18 cellular contexts compared by ENCODE assay signal in genomic region chr14:100638211-100638855, GRCh38. TPM values are rescaled to one million over a fixed set of nuclear protein-coding genes. Genes with fewer than 3 reads are reported as not detected.
DNase-seq lines count a peak whose midpoint lies in the region; ATAC-seq, FAIRE-seq and TF ChIP-seq lines count a peak whose summit lies in the region.
"Had no signal": no experiment of that assay in that cellular context is flagged by ENCODE, and none has a peak within 500 bp of the region (broad histone marks: within the 10 kb centered on the region; RNA-seq: fewer than 3 reads in every experiment).

No MANE protein-coding gene starts in this region.

- TF ChIP-seq CTCF in HEK293 (tag by site-specific recombination; IDR thresholded peaks at IDR 0.05) (no peak), kidney (IDR thresholded peaks at IDR 0.05; ENCODE audit: borderline replicate concordance, extremely low read depth, insufficient read depth) (no peak), HFFc6 (IDR thresholded peaks at IDR 0.05) (no peak)

- no peak for DNase-seq in activated naive CD8-positive, alpha-beta T cell treated with anti-CD3 and anti-CD28 coated beads, Interleukin-2, amount 10 ng/mL, durations not matched to agents 7 days and 5 days
- no peak for DNase-seq in activated naive CD8-positive, alpha-beta T cell treated with anti-CD3 and anti-CD28 coated beads, Interleukin-2, amount 50 U/mL, for 24 hours
- no peak for DNase-seq in naive thymus-derived CD8-positive, alpha-beta T cell
- DNase-seq in kidney (no peak), HFFc6 (no peak), RCC 7860 (ENCODE audit: low spot score) (no peak)
- DNase-seq: Calu3, DMS153, GDM1, GOT3, Karpas-422, NCI-H446 treated with DMSO at 0.1 percent for 48 hours, NCI-H526 treated with DMSO at 0.1 percent for 48 hours, Right ventricle myocardium superior had no signal

- H3K27ac Mint-ChIP-seq in activated naive CD8-positive, alpha-beta T cell treated with anti-CD3 and anti-CD28 coated beads, Interleukin-2, amount 10 ng/mL, durations not matched to agents 7 days and 5 days: peak overlapping the region; percentile 45
- no peak overlapping the region for H3K27ac Mint-ChIP-seq in activated naive CD8-positive, alpha-beta T cell treated with anti-CD3 and anti-CD28 coated beads, Interleukin-2, amount 50 U/mL, for 24 hours
- H3K27ac Mint-ChIP-seq in naive thymus-derived CD8-positive, alpha-beta T cell: peak overlapping the region in 7 of 10 donors; percentile 1 to 97 (median 92)
- no peak overlapping the region for H3K27ac Mint-ChIP-seq in HFFc6

- H3K4me1 Mint-ChIP-seq in activated naive CD8-positive, alpha-beta T cell treated with anti-CD3 and anti-CD28 coated beads, Interleukin-2, amount 10 ng/mL, durations not matched to agents 7 days and 5 days: peaks cover 36% of the 10 kb centered on the region
- H3K4me1 Mint-ChIP-seq in activated naive CD8-positive, alpha-beta T cell treated with anti-CD3 and anti-CD28 coated beads, Interleukin-2, amount 50 U/mL, for 24 hours: peaks cover 29% of the 10 kb centered on the region
- peaks cover 30 to 64% (median 51%) of the 10 kb centered on the region in 4 donors for H3K4me1 Mint-ChIP-seq in naive thymus-derived CD8-positive, alpha-beta T cell
- no peaks in the 10 kb centered on the region for H3K4me1 Mint-ChIP-seq in HFFc6 (ENCODE audit: low read depth)

- no peak overlapping the region for H3K4me3 ChIP-seq in HEK293 (ENCODE audit: low read depth, low read length)
- no peak overlapping the region for H3K4me3 ChIP-seq in kidney (ENCODE audit: low read length in 2 of 2)

- ATAC-seq in activated naive CD8-positive, alpha-beta T cell treated with anti-CD3 and anti-CD28 coated beads, Interleukin-2, amount 10 ng/mL, durations not matched to agents 7 days and 5 days (ENCODE audit: low read depth): no peak
- ATAC-seq in activated naive CD8-positive, alpha-beta T cell treated with anti-CD3 and anti-CD28 coated beads, Interleukin-2, amount 50 U/mL, for 24 hours: no peak
- no peak for ATAC-seq in naive thymus-derived CD8-positive, alpha-beta T cell

- H3K27me3 Mint-ChIP-seq in activated naive CD8-positive, alpha-beta T cell treated with anti-CD3 and anti-CD28 coated beads, Interleukin-2, amount 10 ng/mL, durations not matched to agents 7 days and 5 days: peaks cover 12% of the 10 kb centered on the region
- peaks cover 11% of the 10 kb centered on the region for H3K27me3 Mint-ChIP-seq in activated naive CD8-positive, alpha-beta T cell treated with anti-CD3 and anti-CD28 coated beads, Interleukin-2, amount 50 U/mL, for 24 hours
- H3K27me3 Mint-ChIP-seq in naive thymus-derived CD8-positive, alpha-beta T cell: peaks cover 0 to 7% (median 0%) of the 10 kb centered on the region in 5 donors
- H3K27me3 Mint-ChIP-seq in HFFc6 (ENCODE audit: insufficient read depth): peaks cover 36% of the 10 kb centered on the region

- H3K36me3 ChIP-seq in HEK293 (ENCODE audit: control insufficient read depth in 2 of 2, insufficient read depth in 1 of 2, low read length in 2 of 2): no peaks in the 10 kb centered on the region
- no peaks in the 10 kb centered on the region for H3K36me3 ChIP-seq in kidney (ENCODE audit: control insufficient read depth in 1 of 2, insufficient read depth in 2 of 2, low read length in 2 of 2)

- H3K27ac ChIP-seq in HEK293 (ENCODE audit: extremely low read depth, low read depth, low read length) (no peak overlapping the region), kidney (ENCODE audit: low read depth in 2 of 2, low read length in 2 of 2) (no peak overlapping the region)

- CTCF ChIA-PET in HEK293 (lab: Yijun Ruan, JAX): interaction anchor here (1.4 to 1.8 kb wide), 2 partner anchors 8 to 254 kb away, joined by 5 to 8 read pairs; no protein-coding TSS in a partner anchor

- FAIRE-seq in kidney (lab: Jason Lieb, UNC) (no peak), RCC 7860 (lab: Jason Lieb, UNC) (no peak)
- FAIRE-seq: GM18507 had no signal

- H3K36me3 Mint-ChIP-seq in activated naive CD8-positive, alpha-beta T cell treated with anti-CD3 and anti-CD28 coated beads, Interleukin-2, amount 10 ng/mL, durations not matched to agents 7 days and 5 days: no peaks in the 10 kb centered on the region
- no peaks in the 10 kb centered on the region for H3K36me3 Mint-ChIP-seq in activated naive CD8-positive, alpha-beta T cell treated with anti-CD3 and anti-CD28 coated beads, Interleukin-2, amount 50 U/mL, for 24 hours (ENCODE audit: low read depth)
- H3K36me3 Mint-ChIP-seq in naive thymus-derived CD8-positive, alpha-beta T cell: no peaks in the 10 kb centered on the region
- H3K36me3 Mint-ChIP-seq in HFFc6 (ENCODE audit: low read depth): no peaks in the 10 kb centered on the region

- H3K9me3 Mint-ChIP-seq in activated naive CD8-positive, alpha-beta T cell treated with anti-CD3 and anti-CD28 coated beads, Interleukin-2, amount 10 ng/mL, durations not matched to agents 7 days and 5 days: no peaks in the 10 kb centered on the region
- no peaks in the 10 kb centered on the region for H3K9me3 Mint-ChIP-seq in activated naive CD8-positive, alpha-beta T cell treated with anti-CD3 and anti-CD28 coated beads, Interleukin-2, amount 50 U/mL, for 24 hours
- H3K9me3 Mint-ChIP-seq in naive thymus-derived CD8-positive, alpha-beta T cell: no peaks in the 10 kb centered on the region
- H3K9me3 Mint-ChIP-seq in HFFc6: no peaks in the 10 kb centered on the region
- H3K9me3 Mint-ChIP-seq: CD8-positive, alpha-beta memory T cell had no signal

- H3K4me1 ChIP-seq in HEK293 (ENCODE audit: control insufficient read depth, insufficient read depth, low read length) (no peaks in the 10 kb centered on the region), kidney (ENCODE audit: control insufficient read depth in 1 of 2, insufficient read depth in 1 of 2, low read depth in 1 of 2, low read length in 2 of 2) (peaks cover 0 to 3% of the 10 kb centered on the region in 2 donors)

- no peak overlapping the region for H3K4me3 Mint-ChIP-seq in activated naive CD8-positive, alpha-beta T cell treated with anti-CD3 and anti-CD28 coated beads, Interleukin-2, amount 10 ng/mL, durations not matched to agents 7 days and 5 days
- no peak overlapping the region for H3K4me3 Mint-ChIP-seq in activated naive CD8-positive, alpha-beta T cell treated with anti-CD3 and anti-CD28 coated beads, Interleukin-2, amount 50 U/mL, for 24 hours
- H3K4me3 Mint-ChIP-seq in naive thymus-derived CD8-positive, alpha-beta T cell: peak overlapping the region in 1 of 10 donors; percentile 82
- no peak overlapping the region for H3K4me3 Mint-ChIP-seq in HFFc6

- POLR2A ChIA-PET in activated naive CD8-positive, alpha-beta T cell treated with anti-CD3 and anti-CD28 coated beads, Interleukin-2, amount 10 ng/mL, durations not matched to agents 7 days and 5 days (lab: Charles Lee): no interaction called here
- POLR2A ChIA-PET in HEK293 (lab: Yijun Ruan, JAX): no interaction called here
- POLR2A ChIA-PET in naive thymus-derived CD8-positive, alpha-beta T cell (lab: Charles Lee): interaction anchor here (1.6 to 2.2 kb wide), 2 partner anchors 21 to 92 kb away, joined by 3 to 10 read pairs; no protein-coding TSS in a partner anchor

- H3K9me3 ChIP-seq in HEK293 (ENCODE audit: control insufficient read depth, insufficient read depth, low read depth, low read length) (no peaks in the 10 kb centered on the region), kidney (ENCODE audit: control insufficient read depth in 1 of 2, low read length in 2 of 2) (no peaks in the 10 kb centered on the region)

- intact Hi-C loops in kidney (cut with DNase I): no loop called here

- H3K9ac ChIP-seq in kidney (ENCODE audit: low read length in 2 of 2): no peak overlapping the region

TF ChIP-seq in HEK293, 187 proteins besides CTCF, POLR2A, EP300 and RAD21:
- peak; percentile 33; the same call in 1 of the 2 replicates for TF ChIP-seq ZIC2 (tag by site-specific recombination; IDR thresholded peaks at IDR 0.05)
- TF ChIP-seq ZNF600 (tag by site-specific recombination; IDR thresholded peaks at IDR 0.05): no peak
TF ChIP-seq in HEK293: peak in this region for 1.

RNA-seq across cellular contexts. Expression of gene BEGAIN, which starts 51.1 kb away (rescaled TPM):
- 1 to 10 TPM; 1.5 to 2.3 TPM for total RNA-seq in activated naive CD8-positive, alpha-beta T cell treated with anti-CD3 and anti-CD28 coated beads, Interleukin-2, amount 10 ng/mL, durations not matched to agents 7 days and 5 days
- 1 to 10 TPM; 1.4 to 1.5 TPM for total RNA-seq in naive thymus-derived CD8-positive, alpha-beta T cell
- under 1 TPM in 2 of 3 donors, not detected in 1; 0.25 to 0.27 TPM for polyA plus RNA-seq in naive thymus-derived CD8-positive, alpha-beta T cell
- 1.4 TPM for total RNA-seq in kidney
- polyA plus RNA-seq in kidney (ENCODE audit: insufficient read depth, low read depth, low replicate concordance): 0.52 TPM
- total RNA-seq in HFFc6 (2021; fragmentation: NEBNext Ultra II Directional; extraction: Animal tissue kit (Norgen Biotek cat#: 25700)): under 1 TPM in 5 of 6 experiments, not detected in 1; 0.05 to 0.20 (median 0.14) TPM
- total RNA-seq: RPMI7951 had no signal

Comparison
In these comparisons a context has a peak if more than half of its experiments do, and no peak if none do; other contexts are left out.
1. H3K27ac Mint-ChIP-seq: peak in activated naive CD8-positive, alpha-beta T cell treated with anti-CD3 and anti-CD28 coated beads, Interleukin-2, amount 10 ng/mL, durations not matched to agents 7 days and 5 days (single experiment) and naive thymus-derived CD8-positive, alpha-beta T cell (7 of 10); none in activated naive CD8-positive, alpha-beta T cell treated with anti-CD3 and anti-CD28 coated beads, Interleukin-2, amount 50 U/mL, for 24 hours (single experiment) and HFFc6 (single experiment).